9 cellular contexts compared by ENCODE assay signal in the genomic region with DNA sequence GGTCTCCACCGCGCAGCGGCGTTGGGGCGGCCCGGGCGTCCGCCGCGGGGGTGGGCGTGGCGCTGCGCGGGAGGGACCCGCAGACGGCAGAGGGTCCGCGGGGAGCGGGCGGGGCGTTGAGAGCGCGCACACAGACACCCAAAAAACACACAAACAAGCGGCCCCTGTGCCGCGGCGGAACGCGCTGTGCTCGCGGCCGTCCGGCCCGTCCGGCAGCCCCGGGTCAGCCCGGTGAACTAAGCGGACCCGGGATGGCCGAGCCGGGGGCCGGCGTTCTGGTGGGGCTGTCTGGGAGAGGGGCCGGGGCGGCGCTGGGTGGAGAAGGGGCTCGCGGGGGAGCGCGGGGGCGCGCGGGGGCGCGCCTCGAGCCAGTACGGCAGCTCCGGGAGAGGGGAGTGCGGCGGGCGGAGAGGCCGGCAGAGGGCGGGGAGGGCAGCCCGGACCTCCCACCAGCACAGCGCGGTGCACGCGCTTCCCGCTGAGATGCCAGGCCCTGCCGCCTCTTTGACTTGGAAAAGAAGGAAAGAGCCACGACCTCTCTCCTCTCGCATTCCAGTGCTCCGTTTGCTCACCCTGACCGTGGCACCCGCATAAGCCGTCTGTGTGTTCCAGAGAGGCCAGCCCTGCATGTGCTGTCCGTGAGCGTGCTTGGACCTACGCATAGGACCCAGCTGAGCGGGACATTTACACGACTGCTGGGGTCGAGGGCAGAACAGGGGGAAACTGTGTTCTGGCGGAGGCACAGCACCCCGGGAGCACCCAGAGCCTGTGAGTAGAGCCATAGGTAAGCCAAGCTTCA. TPM values are rescaled to one million over a fixed set of nuclear protein-coding genes. Genes with fewer than 3 reads are reported as not detected.
A peak's percentile ranks its signal among the peaks of the same experiment; 100 is the strongest.
DNase-seq lines count a peak whose midpoint lies in the region; ATAC-seq, FAIRE-seq and TF ChIP-seq lines count a peak whose summit lies in the region.
"Had no signal": no experiment of that assay in that cellular context is flagged by ENCODE, and none has a peak within 500 bp of the region (broad histone marks: within the 10 kb centered on the region; RNA-seq: fewer than 3 reads in every experiment).

No MANE protein-coding gene starts in this region.

- TF ChIP-seq CTCF in cardiac fibroblast (IDR thresholded peaks at IDR 0.05; ENCODE audit: low read depth, low read length) (no peak), keratinocyte (optimal IDR thresholded peaks at IDR 0.05 in 1 of 3, IDR thresholded peaks at IDR 0.05 in 1 of 3, conservative IDR thresholded peaks at IDR 0.05 in 1 of 3; ENCODE audit: extremely low read depth in 1 of 3, insufficient read depth in 2 of 3, low read length in 3 of 3) (no peak)

- H3K4me3 Mint-ChIP-seq in stimulated activated naive CD8-positive, alpha-beta T cell treated with anti-CD3 and anti-CD28 coated beads, Interleukin-15, amount 100 ng/mL, for 72 hours: peak overlapping the region in 1 of 2 donors; percentile 36

- dilution Hi-C loops in keratinocyte (cut with MboI; ENCODE audit: extremely low pct_ligation_motif_present, low sequenced_read_pairs): no loop called here

- no peak overlapping the region for H2AFZ ChIP-seq in keratinocyte (ENCODE audit: control insufficient read depth, low read length)

- H3K4me1 ChIP-seq in keratinocyte (ENCODE audit: control insufficient read depth, extremely low read depth, insufficient read depth, low read length): no peaks in the 10 kb centered on the region

- no peaks in the 10 kb centered on the region for H3K9me1 ChIP-seq in keratinocyte (ENCODE audit: control insufficient read depth, extremely low read depth, insufficient read depth, low read length)

- H3K4me1 Mint-ChIP-seq in stimulated activated naive CD8-positive, alpha-beta T cell treated with anti-CD3 and anti-CD28 coated beads, Interleukin-15, amount 100 ng/mL, for 72 hours: peaks cover 5% of the 10 kb centered on the region

- peaks cover 52% of the 10 kb centered on the region for H3K27me3 ChIP-seq in keratinocyte (ENCODE audit: control insufficient read depth, extremely low read depth, insufficient read depth, low read length)

- no peaks in the 10 kb centered on the region for H3K9me3 Mint-ChIP-seq in stimulated activated naive CD8-positive, alpha-beta T cell treated with anti-CD3 and anti-CD28 coated beads, Interleukin-15, amount 100 ng/mL, for 72 hours

- peak overlapping the region; percentile 37 for H3K4me2 ChIP-seq in keratinocyte (ENCODE audit: control insufficient read depth, extremely low read depth, insufficient read depth, low read depth, low read length)

- no peaks in the 10 kb centered on the region for H3K79me2 ChIP-seq in keratinocyte (ENCODE audit: control insufficient read depth, insufficient read depth, low read length)

- no peaks in the 10 kb centered on the region for H4K20me1 ChIP-seq in keratinocyte (ENCODE audit: control insufficient read depth, extremely low read depth, insufficient read depth, low read length)

- peaks cover 69% of the 10 kb centered on the region for H3K27me3 Mint-ChIP-seq in stimulated activated naive CD8-positive, alpha-beta T cell treated with anti-CD3 and anti-CD28 coated beads, Interleukin-15, amount 100 ng/mL, for 72 hours

- H3K36me3 ChIP-seq in keratinocyte (ENCODE audit: control insufficient read depth in 2 of 2, extremely low read depth in 1 of 2, insufficient read depth in 2 of 2, low read length in 2 of 2): no peaks in the 10 kb centered on the region
- H3K36me3 ChIP-seq: adrenal gland had no signal

- H3K4me3 ChIP-seq in cardiac fibroblast (replicated peaks in 1 of 2; ENCODE audit: low read depth in 2 of 2, low read length in 2 of 2) (peak overlapping the region; percentile 21 to 26), keratinocyte (ENCODE audit: control insufficient read depth in 2 of 3, extremely low read depth in 1 of 3, insufficient read depth in 2 of 3, low read depth in 1 of 3, low read length in 3 of 3) (no peak overlapping the region)

- no peak for FAIRE-seq in HTR-8/SVneo (lab: Jason Lieb, UNC)
- no peak for FAIRE-seq in keratinocyte (lab: Jason Lieb, UNC)

- no peak overlapping the region for H3K27ac ChIP-seq in keratinocyte (ENCODE audit: control insufficient read depth, insufficient read depth, low read length)
- H3K27ac ChIP-seq: adrenal gland had no signal

- DNase-seq in HTR-8/SVneo (ENCODE audit: insufficient read length, low spot score): peak; percentile 54
- peak in 1 of 2 donors; percentile 17 for DNase-seq in cardiac fibroblast (ENCODE audit: low read depth in 2 of 2)
- no peak for DNase-seq in keratinocyte (ENCODE audit: low read depth, low spot score)
- DNase-seq in stimulated activated naive CD8-positive, alpha-beta T cell treated with anti-CD3 and anti-CD28 coated beads, Interleukin-15, amount 100 ng/mL, for 72 hours: no peak
- no peak for DNase-seq in HT-29 (ENCODE audit: low spot score)
- no peak for DNase-seq in SIG-M5 (lab: John Stamatoyannopoulos, UW)
- DNase-seq in effector CD4-positive, alpha-beta T cell: no peak

- H3K9me3 ChIP-seq in keratinocyte (ENCODE audit: control insufficient read depth, low read depth, low read length): no peaks in the 10 kb centered on the region
- H3K9me3 ChIP-seq: adrenal gland had no signal

- no peak overlapping the region for H3K9ac ChIP-seq in keratinocyte (ENCODE audit: control insufficient read depth, extremely low read depth, insufficient read depth, low read length)

- H3K27ac Mint-ChIP-seq in stimulated activated naive CD8-positive, alpha-beta T cell treated with anti-CD3 and anti-CD28 coated beads, Interleukin-15, amount 100 ng/mL, for 72 hours: no peak overlapping the region

- peak; percentile 66 for ATAC-seq in stimulated activated naive CD8-positive, alpha-beta T cell treated with anti-CD3 and anti-CD28 coated beads, Interleukin-15, amount 100 ng/mL, for 72 hours
- no peak for ATAC-seq in GM21423 (IDR thresholded peaks at IDR 0.05; ENCODE audit: unreplicated experiment)

RNA-seq across cellular contexts. Expression of a gene that starts 10.3 kb away (rescaled TPM):
- 0.32 TPM in 1 of 3 replicates, not detected in the others for polyA plus RNA-seq in keratinocyte
- not detected for polyA plus RNA-seq in keratinocyte (2011; ENCODE audit: low read depth)
- 0.10 and 0.11 TPM in 2 replicates for polyA plus RNA-seq in keratinocyte (2011; cell fraction: cytosol; rRNA removed)
- 0.49 and 0.96 TPM in 2 replicates for polyA plus RNA-seq in keratinocyte (2011; cell fraction: nucleus; rRNA removed)
- polyA plus RNA-seq in keratinocyte (2012; ENCODE audit: low replicate concordance): not detected in 2 replicates
- polyA minus RNA-seq in keratinocyte: 0.07 TPM in 1 of 3 replicates, not detected in the others
- polyA minus RNA-seq in keratinocyte (2011; cell fraction: cytosol; rRNA and poly(A)+ RNA removed): not detected
- not detected in 2 replicates for polyA minus RNA-seq in keratinocyte (2011; cell fraction: nucleus; rRNA and poly(A)+ RNA removed)
- 0.13 TPM in 1 of 2 replicates, not detected in the other for total RNA-seq in HT-29 (2014; rRNA removed; shearing (Covaris generic))

RNA-seq across cellular contexts. Expression of a gene that starts 59.0 kb away (rescaled TPM):
- polyA plus RNA-seq in keratinocyte: 0.33 to 0.45 TPM in 2 of 3 replicates, not detected in the other
- polyA plus RNA-seq in keratinocyte (2011; ENCODE audit: low read depth): 0.65 TPM
- 0.10 and 0.15 TPM in 2 replicates for polyA plus RNA-seq in keratinocyte (2011; cell fraction: cytosol; rRNA removed)
- polyA plus RNA-seq in keratinocyte (2011; cell fraction: nucleus; rRNA removed): 2.5 and 3.0 TPM in 2 replicates
- polyA plus RNA-seq in keratinocyte (2012; ENCODE audit: low replicate concordance): 0.65 TPM in 1 of 2 replicates, not detected in the other
- 1.4 to 2.7 TPM in 2 of 3 replicates, not detected in the other for polyA minus RNA-seq in keratinocyte
- polyA minus RNA-seq in keratinocyte (2011; cell fraction: cytosol; rRNA and poly(A)+ RNA removed): not detected
- polyA minus RNA-seq in keratinocyte (2011; cell fraction: nucleus; rRNA and poly(A)+ RNA removed): 4.7 and 13.5 TPM in 2 replicates
- total RNA-seq in HT-29 (2014; rRNA removed; shearing (Covaris generic)): 1.4 TPM in 1 of 2 replicates, not detected in the other

Comparison
In these comparisons a context has a peak if more than half of its experiments do, and no peak if none do; other contexts are left out.
1. H3K4me3 ChIP-seq: peak in cardiac fibroblast (2 of 2); none in keratinocyte (0 of 3).